8 cellular contexts compared by ENCODE assay signal in genomic region chr11:15819679-15820286, GRCh38.
DNase-seq lines count a peak whose midpoint lies in the region; ATAC-seq, FAIRE-seq and TF ChIP-seq lines count a peak whose summit lies in the region.

No MANE protein-coding gene starts in this region.

- no peak overlapping the region for H3K4me3 ChIP-seq in prostate gland

- DNase-seq in AG08395 (ENCODE audit: low spot score) (peak; percentile 61), GM18507 (ENCODE audit: extremely low spot score, insufficient read length, low read depth) (peak; percentile 29), NCI-H460 (ENCODE audit: extremely low read depth, low read depth) (peak; percentile 51), Right ventricle myocardium superior (peak; percentile 85), prostate gland (ENCODE audit: low spot score) (peak; percentile 68), DMS153 (lab: John Stamatoyannopoulos, UW) (no peak)
- DNase-seq in activated effector memory CD4-positive, alpha-beta T cell treated with anti-CD3 and anti-CD28 coated beads, Interleukin-2, amount 50 U/mL, for 16 hours: peak; percentile 63

- intact Hi-C loops in Right ventricle myocardium superior (cut with DNase I): loop anchor here (10.0 kb wide), 1 partner anchor 165 kb away; no protein-coding TSS in a partner anchor
- intact Hi-C loops in prostate gland (cut with DNase I): no loop called here

- no peak for TF ChIP-seq POLR2A in prostate gland (IDR thresholded peaks at IDR 0.05)

- peak; percentile 58 for FAIRE-seq in GM18507 (lab: Jason Lieb, UNC)

- peak; percentile 71 for ATAC-seq in HG02938 (IDR thresholded peaks at IDR 0.05; ENCODE audit: unreplicated experiment)
- peak; percentile 92 for ATAC-seq in Right ventricle myocardium superior (ENCODE audit: poor library complexity)

- WGBS in prostate gland: 16% methylated on average over 8 of the region's 8 CpGs

- no peaks in the 10 kb centered on the region for H3K9me3 ChIP-seq in prostate gland

- no peaks in the 10 kb centered on the region for H3K4me1 ChIP-seq in prostate gland (replicated peaks)

- no peaks in the 10 kb centered on the region for H3K36me3 ChIP-seq in prostate gland

- peak; percentile 77 to 83 (median 80) for TF ChIP-seq CTCF in prostate gland (IDR thresholded peaks at IDR 0.05)

- H3K27ac ChIP-seq in prostate gland: no peak overlapping the region

- no peaks in the 10 kb centered on the region for H3K27me3 ChIP-seq in prostate gland (replicated peaks; ENCODE audit: insufficient read depth)
